ENCODE assay signal across 12 cellular contexts in the genomic region with DNA sequence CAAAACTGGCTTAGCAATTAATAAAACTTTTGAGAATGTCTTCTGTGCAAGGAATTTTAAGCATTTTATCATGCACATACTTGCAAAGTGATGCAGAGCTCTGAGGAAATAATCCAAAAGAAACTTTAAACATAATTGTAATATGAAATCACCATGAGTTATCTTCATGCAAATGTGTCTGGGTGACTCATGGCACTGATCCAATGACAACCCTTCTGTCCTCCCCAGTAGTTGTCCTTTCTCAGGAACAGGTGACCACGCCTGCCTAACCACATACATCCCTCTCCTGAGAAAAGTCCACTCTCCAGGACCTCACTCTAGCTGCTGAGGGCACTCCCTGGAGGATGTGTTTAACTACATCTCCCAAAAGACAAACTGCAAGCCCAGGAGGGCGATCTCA.
DNase-seq lines count a peak whose midpoint lies in the region; ATAC-seq and TF ChIP-seq lines count a peak whose summit lies in the region.
"Had no signal": no experiment of that assay in that cellular context is flagged by ENCODE, and none has a peak within 500 bp of the region (broad histone marks: within the 10 kb centered on the region; RNA-seq: fewer than 3 reads in every experiment).

No MANE protein-coding gene starts in this region.

- WGBS in sigmoid colon, 2 donors: 14 to 53% methylated on average over 2 of the region's 2 CpGs

- H3K36me3 ChIP-seq in sigmoid colon: no peaks in the 10 kb centered on the region
- H3K36me3 ChIP-seq: neutrophil had no signal

- intact Hi-C loops in sigmoid colon (cut with DNase I): no loop called here

- no peak for ATAC-seq in HG02610 (IDR thresholded peaks at IDR 0.05; ENCODE audit: unreplicated experiment)

- TF ChIP-seq EP300 in sigmoid colon (IDR thresholded peaks at IDR 0.05): no peak

- no peaks in the 10 kb centered on the region for H3K4me1 ChIP-seq in sigmoid colon

- H3K27me3 ChIP-seq in sigmoid colon: no peaks in the 10 kb centered on the region
- H3K27me3 ChIP-seq: neutrophil had no signal

- H3K4me3 ChIP-seq in retinal pigment epithelial cell (ENCODE audit: low read length) (no peak overlapping the region), sigmoid colon (no peak overlapping the region)

- no peaks in the 10 kb centered on the region for H3K9me3 ChIP-seq in sigmoid colon
- H3K9me3 ChIP-seq: neutrophil had no signal

- H3K27ac ChIP-seq in sigmoid colon: no peak overlapping the region
- H3K27ac ChIP-seq: neutrophil had no signal

- TF ChIP-seq CTCF in retinal pigment epithelial cell (conservative IDR thresholded peaks at IDR 0.05; ENCODE audit: low read depth, low read length): no peak
- TF ChIP-seq CTCF in sigmoid colon (IDR thresholded peaks at IDR 0.05): no peak

- TF ChIP-seq POLR2A in sigmoid colon (IDR thresholded peaks at IDR 0.05): no peak

- DNase-seq in GOT3 (lab: John Stamatoyannopoulos, UW) (peak; percentile 31), RKO (ENCODE audit: low spot score) (peak; percentile 77), fibroblast of gingiva (ENCODE audit: low read depth) (peak; percentile 52), retinal pigment epithelial cell (ENCODE audit: low read depth) (peak; percentile 87), UCSD-AML1 (lab: John Stamatoyannopoulos, UW; ENCODE audit: unreplicated experiment) (no peak), sigmoid colon (no peak)
- DNase-seq in effector CD4-positive, alpha-beta T cell: no peak
- DNase-seq: activated B cell treated with CpG ODN at 0.5 μM for 24 hours, head of caudate nucleus, NCI-H748 treated with DMSO at 0.1 percent for 48 hours had no signal

Comparison
In these comparisons a context has a peak if more than half of its experiments do, and no peak if none do; other contexts are left out.
1. DNase-seq: peak in GOT3 (single experiment), RKO (single experiment), fibroblast of gingiva (single experiment) and retinal pigment epithelial cell (single experiment); none in UCSD-AML1 (single experiment), sigmoid colon (single experiment) and effector CD4-positive, alpha-beta T cell (single experiment).